ENCODE assay signal across 16 cellular contexts in genomic region chr1:3278416-3279181, GRCh38.
A peak's percentile ranks its signal among the peaks of the same experiment; 100 is the strongest.
DNase-seq lines count a peak whose midpoint lies in the region; ATAC-seq and TF ChIP-seq lines count a peak whose summit lies in the region.
"Had no signal": no experiment of that assay in that cellular context is flagged by ENCODE, and none has a peak within 500 bp of the region (broad histone marks: within the 10 kb centered on the region; RNA-seq: fewer than 3 reads in every experiment).

No MANE protein-coding gene starts in this region.

- H3K27ac Mint-ChIP-seq in natural killer cell treated with Interleukin-12 subunit alpha and Interleukin-12 subunit beta and Interleukin-15 and Interleukin-18, amount 100 ng/mL, for 72 hours, result no peak overlapping the region
- no peak overlapping the region for H3K27ac Mint-ChIP-seq in natural killer cell
- H3K27ac Mint-ChIP-seq in neural crest cell (ENCODE audit: unreplicated experiment), result peak overlapping the region; percentile 4
- H3K27ac Mint-ChIP-seq: CD4-positive, alpha-beta T cell; IgD-negative memory B cell had no signal

- no peaks in the 10 kb centered on the region for H3K4me1 Mint-ChIP-seq in natural killer cell treated with Interleukin-12 subunit alpha and Interleukin-12 subunit beta and Interleukin-15 and Interleukin-18, amount 100 ng/mL, for 72 hours (ENCODE audit: low read depth in 2 of 2)
- H3K4me1 Mint-ChIP-seq in natural killer cell (peaks cover 0 to 4% of the 10 kb centered on the region in 2 donors), neural crest cell (peaks cover 19% of the 10 kb centered on the region)
- H3K4me1 Mint-ChIP-seq: IgD-negative memory B cell had no signal

- no peak for ATAC-seq in Right ventricle myocardium superior (ENCODE audit: poor library complexity)
- no peak for ATAC-seq in Right ventricle myocardium inferior
- no peak for ATAC-seq in natural killer cell treated with Interleukin-12 subunit alpha and Interleukin-12 subunit beta and Interleukin-15 and Interleukin-18, amount 100 ng/mL, for 72 hours
- ATAC-seq in natural killer cell, result no peak
- no peak for ATAC-seq in GM18502 (IDR thresholded peaks at IDR 0.05; ENCODE audit: poor library complexity, unreplicated experiment)
- ATAC-seq: A549, HepG2 had no signal

- TF ChIP-seq CTCF in natural killer cell (IDR thresholded peaks at IDR 0.05) (no peak), neural crest cell (conservative IDR thresholded peaks at IDR 0.05) (no peak), GM20000 (IDR thresholded peaks at IDR 0.05; ENCODE audit: extremely low read depth, missing control alignments) (no peak)

- peaks cover 0 to 6% of the 10 kb centered on the region in 2 donors for H3K27me3 Mint-ChIP-seq in natural killer cell treated with Interleukin-12 subunit alpha and Interleukin-12 subunit beta and Interleukin-15 and Interleukin-18, amount 100 ng/mL, for 72 hours
- H3K27me3 Mint-ChIP-seq in natural killer cell (ENCODE audit: low read depth in 2 of 2) (peaks cover 0 to 4% of the 10 kb centered on the region in 2 donors), neural crest cell (ENCODE audit: low read depth) (peaks cover 25% of the 10 kb centered on the region)

- intact Hi-C loops in Right ventricle myocardium superior (cut with DNase I) (loop anchor here (10.0 kb wide), 1 partner anchor 264 kb away; no protein-coding TSS in a partner anchor), Right ventricle myocardium inferior (cut with DNase I) (no loop called here), natural killer cell (cut with micrococcal nuclease) (no loop called here)

- no peak overlapping the region for H3K4me3 Mint-ChIP-seq in natural killer cell treated with Interleukin-12 subunit alpha and Interleukin-12 subunit beta and Interleukin-15 and Interleukin-18, amount 100 ng/mL, for 72 hours
- no peak overlapping the region for H3K4me3 Mint-ChIP-seq in natural killer cell
- H3K4me3 Mint-ChIP-seq in neural crest cell, result no peak overlapping the region
- H3K4me3 Mint-ChIP-seq: CD4-positive, alpha-beta T cell; IgD-negative memory B cell had no signal

- H3K36me3 Mint-ChIP-seq in natural killer cell treated with Interleukin-12 subunit alpha and Interleukin-12 subunit beta and Interleukin-15 and Interleukin-18, amount 100 ng/mL, for 72 hours, result no peaks in the 10 kb centered on the region
- H3K36me3 Mint-ChIP-seq in natural killer cell, result no peaks in the 10 kb centered on the region
- H3K36me3 Mint-ChIP-seq in neural crest cell (ENCODE audit: low read depth), result no peaks in the 10 kb centered on the region
- H3K36me3 Mint-ChIP-seq: IgD-negative memory B cell had no signal

- DNase-seq in Right ventricle myocardium superior (peak; percentile 17), Right ventricle myocardium inferior (ENCODE audit: missing footprints) (no peak), natural killer cell (no peak), neural crest cell (ENCODE audit: low read depth, low spot score) (no peak), GM20000 (ENCODE audit: low spot score) (no peak)
- DNase-seq in natural killer cell treated with Interleukin-12 subunit alpha and Interleukin-12 subunit beta and Interleukin-15 and Interleukin-18, amount 100 ng/mL, for 72 hours (ENCODE audit: low spot score), result peak; percentile 55
- DNase-seq in stimulated activated CD4-positive, alpha-beta T cell treated with anti-CD3 and anti-CD28 coated beads, Interleukin-2, amount 100 ng/mL, for 48 hours, result no peak
- DNase-seq: AML-193; CD4-positive, alpha-beta T cell; DMS79 treated with DMSO at 0.1 percent for 48 hours; GF-D8; HCEC 1CT had no signal

- H3K9me3 Mint-ChIP-seq in natural killer cell treated with Interleukin-12 subunit alpha and Interleukin-12 subunit beta and Interleukin-15 and Interleukin-18, amount 100 ng/mL, for 72 hours, result no peaks in the 10 kb centered on the region
- H3K9me3 Mint-ChIP-seq in natural killer cell (no peaks in the 10 kb centered on the region), neural crest cell (no peaks in the 10 kb centered on the region)
- H3K9me3 Mint-ChIP-seq: CD4-positive, alpha-beta T cell; IgD-negative memory B cell had no signal

Comparison
In these comparisons a context has a peak if more than half of its experiments do, and no peak if none do; other contexts are left out.
1. DNase-seq: peak in Right ventricle myocardium superior (single experiment) and natural killer cell treated with Interleukin-12 subunit alpha and Interleukin-12 subunit beta and Interleukin-15 and Interleukin-18, amount 100 ng/mL, for 72 hours (single experiment); none in Right ventricle myocardium inferior (single experiment), natural killer cell (single experiment), neural crest cell (single experiment), stimulated activated CD4-positive, alpha-beta T cell treated with anti-CD3 and anti-CD28 coated beads, Interleukin-2, amount 100 ng/mL, for 48 hours (0 of 2) and GM20000 (single experiment).